In the genomic region with DNA sequence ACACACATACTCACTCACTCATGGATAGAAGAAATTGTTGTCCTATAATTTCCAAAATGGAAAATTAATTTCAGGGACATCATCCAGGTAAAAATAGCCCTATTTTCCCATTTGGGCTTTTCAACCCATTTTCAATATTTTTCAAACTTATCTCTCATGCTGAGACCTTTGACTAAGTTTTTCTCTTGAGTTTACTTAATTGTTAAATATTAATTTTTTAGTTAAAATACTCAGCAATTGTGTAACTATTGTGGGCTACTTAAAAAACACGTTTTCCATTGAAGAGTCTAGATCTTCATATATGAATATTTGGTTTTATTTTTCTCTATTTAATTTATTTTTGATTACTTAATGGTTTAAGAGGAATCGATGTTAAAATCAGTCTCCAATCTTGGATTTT, we compare ENCODE assay signal across 22 cellular contexts. TPM values are rescaled to one million over a fixed set of nuclear protein-coding genes. Genes with fewer than 3 reads are reported as not detected.
A peak's percentile ranks its signal among the peaks of the same experiment; 100 is the strongest.
DNase-seq lines count a peak whose midpoint lies in the region; ATAC-seq, FAIRE-seq and TF ChIP-seq lines count a peak whose summit lies in the region.
"Had no signal": no experiment of that assay in that cellular context is flagged by ENCODE, and none has a peak within 500 bp of the region (broad histone marks: within the 10 kb centered on the region; RNA-seq: fewer than 3 reads in every experiment).

No MANE protein-coding gene starts in this region.

- in situ Hi-C loops in HepG2 (cut with HindIII; ENCODE audit: extremely low pct_ligation_motif_present, low pct_unique_long_range_greater_than_20kb): no loop called here

- TF ChIP-seq RAD21 in HepG2 (CRISPR knock-in tag; IDR thresholded peaks at IDR 0.05): no peak

- TF ChIP-seq EP300 in HepG2 (IDR thresholded peaks at IDR 0.05; ENCODE audit: low read depth in 2 of 2, low read length in 2 of 2) (no peak), HepG2 (CRISPR knock-in tag; IDR thresholded peaks at IDR 0.05; ENCODE audit: borderline replicate concordance) (no peak)

- ATAC-seq in right lobe of liver (peak; percentile 41 to 69 (median 62)), HepG2 (no peak), left colon (no peak)
- ATAC-seq: GM12878, GM23338, HCT116 had no signal

- WGBS in right lobe of liver (ENCODE audit: insufficient coverage, low coverage, low lambda C conversion rate, missing lambda C conversion rate): 46% methylated on average over 2 of the region's 2 CpGs
- WGBS in HepG2 (ENCODE audit: low lambda C conversion rate): 90% methylated on average over 2 of the region's 2 CpGs

- CTCF ChIA-PET in HepG2 (lab: Yijun Ruan, JAX; ENCODE audit: low intra/inter-chr PET ratio, low total read pairs): no interaction called here

- no peak overlapping the region for H2AFZ ChIP-seq in HepG2 (ENCODE audit: low read length)
- H2AFZ ChIP-seq: GM23338 had no signal

- H3K4me1 ChIP-seq in right lobe of liver (peaks cover 0 to 12% (median 0%) of the 10 kb centered on the region in 4 donors), HepG2 (ENCODE audit: insufficient read depth, low read length) (peaks cover 8% of the 10 kb centered on the region), kidney (ENCODE audit: control insufficient read depth in 1 of 2, insufficient read depth in 1 of 2, low read depth in 1 of 2, low read length in 2 of 2) (no peaks in the 10 kb centered on the region)

- H3K79me2 ChIP-seq in HepG2 (ENCODE audit: insufficient read depth, low read length): peaks cover 40% of the 10 kb centered on the region

- H3K9me3 ChIP-seq in right lobe of liver: no peaks in the 10 kb centered on the region
- no peaks in the 10 kb centered on the region for H3K9me3 ChIP-seq in HepG2 (ENCODE audit: low read length)
- H3K9me3 ChIP-seq in kidney (ENCODE audit: control insufficient read depth in 1 of 2, low read length in 2 of 2): peaks cover 0 to 5% of the 10 kb centered on the region in 2 donors

- H3K36me3 ChIP-seq in right lobe of liver (no peaks in the 10 kb centered on the region), HepG2 (replicated peaks in 1 of 2; ENCODE audit: control insufficient read depth in 1 of 2, insufficient read depth in 2 of 2, low read length in 2 of 2) (no peaks in the 10 kb centered on the region), kidney (ENCODE audit: control insufficient read depth in 1 of 2, insufficient read depth in 2 of 2, low read length in 2 of 2) (no peaks in the 10 kb centered on the region)

- POLR2A ChIA-PET in HepG2 (lab: Yijun Ruan, JAX): no interaction called here

- no peaks in the 10 kb centered on the region for H3K27me3 ChIP-seq in right lobe of liver
- no peaks in the 10 kb centered on the region for H3K27me3 ChIP-seq in HepG2 (ENCODE audit: control insufficient read depth in 1 of 2, insufficient read depth in 2 of 2, low read length in 2 of 2)

- no peaks in the 10 kb centered on the region for H4K20me1 ChIP-seq in HepG2 (ENCODE audit: insufficient read depth, low read length)

- no peak overlapping the region for H3K4me2 ChIP-seq in HepG2 (ENCODE audit: low read depth, low read length)
- H3K4me2 ChIP-seq: GM23338 had no signal

- TF ChIP-seq POLR2A in right lobe of liver (IDR thresholded peaks at IDR 0.05) (no peak), HepG2 (IDR thresholded peaks at IDR 0.05; ENCODE audit: insufficient read depth in 1 of 2, low read depth in 2 of 2, low read length in 2 of 2) (no peak)

- H3K27ac ChIP-seq in right lobe of liver (peak overlapping the region in 1 of 3 donors; percentile 24), HepG2 (ENCODE audit: extremely low read length, insufficient read depth, low read length) (no peak overlapping the region), kidney (ENCODE audit: low read depth in 2 of 2, low read length in 2 of 2) (no peak overlapping the region)

- BruUV-seq in HepG2 (replicated peaks; lab: Mats Ljungman, UMichigan): no TSS peak

- H3K9ac ChIP-seq in HepG2 (ENCODE audit: insufficient read depth, low read depth, low read length): no peak overlapping the region
- no peak overlapping the region for H3K9ac ChIP-seq in kidney (ENCODE audit: low read length in 2 of 2)

- TF ChIP-seq CTCF in right lobe of liver (IDR thresholded peaks at IDR 0.05): no peak
- TF ChIP-seq CTCF in HepG2 (CRISPR knock-in tag; IDR thresholded peaks at IDR 0.05): no peak
- no peak for TF ChIP-seq CTCF in kidney (IDR thresholded peaks at IDR 0.05; ENCODE audit: borderline replicate concordance, extremely low read depth, insufficient read depth)

- no peak overlapping the region for H3K4me3 ChIP-seq in right lobe of liver
- no peak overlapping the region for H3K4me3 ChIP-seq in HepG2 (replicated peaks in 1 of 3; ENCODE audit: insufficient read depth in 1 of 3, low read depth in 2 of 3, low read length in 3 of 3)
- H3K4me3 ChIP-seq in kidney (ENCODE audit: low read length in 2 of 2): no peak overlapping the region
- H3K4me3 ChIP-seq: GM12878, GM23338 had no signal

- no peak for DNase-seq in right lobe of liver
- DNase-seq in HepG2 (ENCODE audit: low spot score): no peak
- no peak for DNase-seq in kidney
- no peak for DNase-seq in stimulated activated CD4-positive, alpha-beta T cell treated with anti-CD3 and anti-CD28 coated beads, Interleukin-15, amount 100 ng/mL, for 24 hours
- no peak for DNase-seq in left colon
- no peak for DNase-seq in NCI-H128 (lab: John Stamatoyannopoulos, UW; ENCODE audit: unreplicated experiment)
- DNase-seq: 8988T; C1 segment of cervical spinal cord; Calu3; CD4-positive, alpha-beta memory T cell; COR-L47; DMS53; DND-41; GDM1; H9 had no signal

- FAIRE-seq in HepG2 (lab: Jason Lieb, UNC): no peak
- peak; percentile 47 for FAIRE-seq in TTC549 (lab: Jason Lieb, UNC)
- FAIRE-seq in kidney (lab: Jason Lieb, UNC): peak; percentile 3
- FAIRE-seq: GM12878, GM19239 had no signal

- intact Hi-C loops in right lobe of liver (cut with DNase I) (no loop called here), HepG2 (cut with micrococcal nuclease; ENCODE audit: unreplicated experiment) (no loop called here), kidney (cut with DNase I) (no loop called here), left colon (cut with DNase I, micrococcal nuclease) (no loop called here)

RNA-seq across cellular contexts. Expression of gene TAS2R43, which starts 14.2 kb away (rescaled TPM):
- total RNA-seq in right lobe of liver: 1 to 10 TPM in 2 of 6 experiments, under 1 TPM in 3, not detected in 1; 0.37 to 2.8 (median 0.49) TPM
- total RNA-seq in HepG2 (2016; rRNA removed; fragmentation: Illumina TruSeq; extraction: Trizol): 1.7 TPM in 1 of 2 replicates, not detected in the other
- not detected in 2 replicates for total RNA-seq in HepG2 (2016; cell fraction: cytosol; rRNA removed; fragmentation: Illumina TruSeq; extraction: Trizol; ENCODE audit: low read depth)
- total RNA-seq in HepG2 (2016; cell fraction: insoluble cytoplasmic fraction; rRNA removed; fragmentation: Illumina TruSeq; extraction: Trizol): 1.8 TPM in 1 of 2 replicates, not detected in the other
- 0.24 TPM in 1 of 2 replicates, not detected in the other for total RNA-seq in HepG2 (2016; cell fraction: membrane; rRNA removed; fragmentation: Illumina TruSeq; extraction: Trizol)
- total RNA-seq in HepG2 (2016; cell fraction: nucleus; rRNA removed; fragmentation: Illumina TruSeq; extraction: Trizol): 7.9 and 8.8 TPM in 2 replicates
- polyA plus RNA-seq in HepG2 (2011; rRNA removed): 0.15 TPM in 1 of 2 replicates, not detected in the other
- not detected in 2 replicates for polyA plus RNA-seq in HepG2 (2011; cell fraction: cytosol; rRNA removed)
- polyA plus RNA-seq in HepG2 (2011; cell fraction: nucleus; rRNA removed): 0.71 and 0.84 TPM in 2 replicates
- not detected in 2 replicates for polyA plus RNA-seq in HepG2 (2012)
- polyA plus RNA-seq in HepG2 (2016; cell fraction: cytosol; fragmentation: Illumina TruSeq; extraction: Trizol; ENCODE audit: low read depth): not detected in 2 replicates
- polyA plus RNA-seq in HepG2 (2016; cell fraction: insoluble cytoplasmic fraction; fragmentation: Illumina TruSeq; extraction: Trizol; ENCODE audit: low read depth): not detected in 2 replicates
- not detected in 2 replicates for polyA plus RNA-seq in HepG2 (2016; cell fraction: membrane; fragmentation: Illumina TruSeq; extraction: Trizol; ENCODE audit: low read depth)
- 0.48 TPM in 1 of 2 replicates, not detected in the other for polyA plus RNA-seq in HepG2 (2016; cell fraction: nucleus; fragmentation: Illumina TruSeq; extraction: Trizol; ENCODE audit: insufficient read depth, low read depth)
- polyA minus RNA-seq in HepG2 (2011; rRNA and poly(A)+ RNA removed; ENCODE audit: low replicate concordance): 1.1 TPM in 1 of 2 replicates, not detected in the other
- polyA minus RNA-seq in HepG2 (2011; cell fraction: cytosol; rRNA and poly(A)+ RNA removed): not detected in 2 replicates
- 25.6 and 28.5 TPM in 2 replicates for polyA minus RNA-seq in HepG2 (2011; cell fraction: nucleus; rRNA and poly(A)+ RNA removed)
- total RNA-seq in kidney: 0.85 TPM
- polyA plus RNA-seq in kidney (ENCODE audit: insufficient read depth, low read depth, low replicate concordance): not detected
- total RNA-seq in left colon: under 1 TPM in 1 of 2 donors, not detected in 1; 0.42 TPM
- total RNA-seq: H4 had no signal
- polyA plus RNA-seq: BJ, GM23338 had no signal

RNA-seq across cellular contexts. Expression of gene TAS2R30, which starts 28.2 kb away (rescaled TPM):
- 1 to 10 TPM; 1.2 to 5.1 (median 2.0) TPM for total RNA-seq in right lobe of liver
- total RNA-seq in HepG2 (2016; rRNA removed; fragmentation: Illumina TruSeq; extraction: Trizol): 0.72 and 5.2 TPM in 2 replicates
- total RNA-seq in HepG2 (2016; cell fraction: cytosol; rRNA removed; fragmentation: Illumina TruSeq; extraction: Trizol; ENCODE audit: low read depth): not detected in 2 replicates
- 0.74 and 4.3 TPM in 2 replicates for total RNA-seq in HepG2 (2016; cell fraction: insoluble cytoplasmic fraction; rRNA removed; fragmentation: Illumina TruSeq; extraction: Trizol)
- 0.12 and 0.52 TPM in 2 replicates for total RNA-seq in HepG2 (2016; cell fraction: membrane; rRNA removed; fragmentation: Illumina TruSeq; extraction: Trizol)
- 35.3 and 40.7 TPM in 2 replicates for total RNA-seq in HepG2 (2016; cell fraction: nucleus; rRNA removed; fragmentation: Illumina TruSeq; extraction: Trizol)
- 0.29 and 0.42 TPM in 2 replicates for polyA plus RNA-seq in HepG2 (2011; rRNA removed)
- polyA plus RNA-seq in HepG2 (2011; cell fraction: cytosol; rRNA removed): not detected in 2 replicates
- polyA plus RNA-seq in HepG2 (2011; cell fraction: nucleus; rRNA removed): 2.2 and 3.1 TPM in 2 replicates
- polyA plus RNA-seq in HepG2 (2012): 0.09 TPM in 1 of 2 replicates, not detected in the other
- not detected in 2 replicates for polyA plus RNA-seq in HepG2 (2016; cell fraction: cytosol; fragmentation: Illumina TruSeq; extraction: Trizol; ENCODE audit: low read depth)
- not detected in 2 replicates for polyA plus RNA-seq in HepG2 (2016; cell fraction: insoluble cytoplasmic fraction; fragmentation: Illumina TruSeq; extraction: Trizol; ENCODE audit: low read depth)
- not detected in 2 replicates for polyA plus RNA-seq in HepG2 (2016; cell fraction: membrane; fragmentation: Illumina TruSeq; extraction: Trizol; ENCODE audit: low read depth)
- polyA plus RNA-seq in HepG2 (2016; cell fraction: nucleus; fragmentation: Illumina TruSeq; extraction: Trizol; ENCODE audit: insufficient read depth, low read depth): 0.46 and 0.55 TPM in 2 replicates
- polyA minus RNA-seq in HepG2 (2011; rRNA and poly(A)+ RNA removed; ENCODE audit: low replicate concordance): 2.9 and 5.8 TPM in 2 replicates
- polyA minus RNA-seq in HepG2 (2011; cell fraction: cytosol; rRNA and poly(A)+ RNA removed): 0.44 TPM in 1 of 2 replicates, not detected in the other
- 82.3 and 94.9 TPM in 2 replicates for polyA minus RNA-seq in HepG2 (2011; cell fraction: nucleus; rRNA and poly(A)+ RNA removed)
- total RNA-seq in kidney: 4.0 TPM
- polyA plus RNA-seq in kidney (ENCODE audit: insufficient read depth, low read depth, low replicate concordance): not detected
- total RNA-seq in left colon: 1 to 10 TPM; 2.3 to 4.0 TPM
- polyA plus RNA-seq: CD4-positive, alpha-beta memory T cell had no signal

RNA-seq across cellular contexts. Expression of gene TAS2R46, which starts 44.2 kb away (rescaled TPM):
- 1 to 10 TPM in 3 of 6 experiments, under 1 TPM in 3; 0.51 to 2.6 (median 0.88) TPM for total RNA-seq in right lobe of liver
- 0.22 and 3.5 TPM in 2 replicates for total RNA-seq in HepG2 (2016; rRNA removed; fragmentation: Illumina TruSeq; extraction: Trizol)
- not detected in 2 replicates for total RNA-seq in HepG2 (2016; cell fraction: cytosol; rRNA removed; fragmentation: Illumina TruSeq; extraction: Trizol; ENCODE audit: low read depth)
- 0.28 and 2.7 TPM in 2 replicates for total RNA-seq in HepG2 (2016; cell fraction: insoluble cytoplasmic fraction; rRNA removed; fragmentation: Illumina TruSeq; extraction: Trizol)
- total RNA-seq in HepG2 (2016; cell fraction: membrane; rRNA removed; fragmentation: Illumina TruSeq; extraction: Trizol): not detected in 2 replicates
- 18.9 and 20.3 TPM in 2 replicates for total RNA-seq in HepG2 (2016; cell fraction: nucleus; rRNA removed; fragmentation: Illumina TruSeq; extraction: Trizol)
- 0.16 and 0.22 TPM in 2 replicates for polyA plus RNA-seq in HepG2 (2011; rRNA removed)
- not detected in 2 replicates for polyA plus RNA-seq in HepG2 (2011; cell fraction: cytosol; rRNA removed)
- 1.2 and 2.3 TPM in 2 replicates for polyA plus RNA-seq in HepG2 (2011; cell fraction: nucleus; rRNA removed)
- not detected in 2 replicates for polyA plus RNA-seq in HepG2 (2012)
- not detected in 2 replicates for polyA plus RNA-seq in HepG2 (2016; cell fraction: cytosol; fragmentation: Illumina TruSeq; extraction: Trizol; ENCODE audit: low read depth)
- not detected in 2 replicates for polyA plus RNA-seq in HepG2 (2016; cell fraction: insoluble cytoplasmic fraction; fragmentation: Illumina TruSeq; extraction: Trizol; ENCODE audit: low read depth)
- polyA plus RNA-seq in HepG2 (2016; cell fraction: membrane; fragmentation: Illumina TruSeq; extraction: Trizol; ENCODE audit: low read depth): not detected in 2 replicates
- not detected in 2 replicates for polyA plus RNA-seq in HepG2 (2016; cell fraction: nucleus; fragmentation: Illumina TruSeq; extraction: Trizol; ENCODE audit: insufficient read depth, low read depth)
- 4.7 and 5.5 TPM in 2 replicates for polyA minus RNA-seq in HepG2 (2011; rRNA and poly(A)+ RNA removed; ENCODE audit: low replicate concordance)
- not detected in 2 replicates for polyA minus RNA-seq in HepG2 (2011; cell fraction: cytosol; rRNA and poly(A)+ RNA removed)
- polyA minus RNA-seq in HepG2 (2011; cell fraction: nucleus; rRNA and poly(A)+ RNA removed): 71.8 and 82.1 TPM in 2 replicates
- 1.6 TPM for total RNA-seq in kidney
- polyA plus RNA-seq in kidney (ENCODE audit: insufficient read depth, low read depth, low replicate concordance): not detected
- total RNA-seq in left colon: 1 to 10 TPM in 1 of 2 donors, under 1 TPM in 1; 0.95 to 2.5 TPM

Comparison
In these comparisons a context has a peak if more than half of its experiments do, and no peak if none do; other contexts are left out.
1. ATAC-seq: peak in right lobe of liver (4 of 4); none in HepG2 (single experiment) and left colon (single experiment).